8 cellular contexts compared by ENCODE assay signal in genomic region chr16:87661561-87661960, GRCh38. TPM values are rescaled to one million over a fixed set of nuclear protein-coding genes. Genes with fewer than 3 reads are reported as not detected.
DNase-seq lines count a peak whose midpoint lies in the region; ATAC-seq lines count a peak whose summit lies in the region.

No MANE protein-coding gene starts in this region.

- no peaks in the 10 kb centered on the region for H3K4me1 ChIP-seq in Karpas-422 (ENCODE audit: low read length)

- DNase-seq in COLO829 (ENCODE audit: low spot score) (peak; percentile 37), Karpas-422 (peak; percentile 79), left lobe of liver (ENCODE audit: low spot score) (no peak), SK-N-DZ (ENCODE audit: low spot score) (no peak), superior temporal gyrus (ENCODE audit: extremely low spot score) (no peak), Ammon's horn (ENCODE audit: low spot score) (no peak)
- peak; percentile 49 for DNase-seq in activated T-cell treated with anti-CD3 and anti-CD28 coated beads, Interleukin-2, amount 50 U/mL, for 24 hours

- H3K27ac Mint-ChIP-seq in activated T-cell treated with anti-CD3 and anti-CD28 coated beads, Interleukin-2, amount 50 U/mL, for 24 hours, result no peak overlapping the region

- no peak overlapping the region for H2AFZ ChIP-seq in Karpas-422 (ENCODE audit: low read length)

- H3K79me2 ChIP-seq in Karpas-422 (ENCODE audit: low read length), result no peaks in the 10 kb centered on the region

- H3K27me3 Mint-ChIP-seq in activated T-cell treated with anti-CD3 and anti-CD28 coated beads, Interleukin-2, amount 50 U/mL, for 24 hours, result peaks cover 27% of the 10 kb centered on the region

- H3K4me3 ChIP-seq in Karpas-422 (ENCODE audit: low read length), result no peak overlapping the region

- no peak overlapping the region for H3K4me3 Mint-ChIP-seq in activated T-cell treated with anti-CD3 and anti-CD28 coated beads, Interleukin-2, amount 50 U/mL, for 24 hours

- no peak overlapping the region for H3K27ac ChIP-seq in Karpas-422 (ENCODE audit: low read length)

- no peaks in the 10 kb centered on the region for H3K27me3 ChIP-seq in Karpas-422 (ENCODE audit: low read length)

- no peaks in the 10 kb centered on the region for H3K9me2 ChIP-seq in Karpas-422 (replicated peaks; ENCODE audit: insufficient read depth, low read length)

- no peaks in the 10 kb centered on the region for H4K20me1 ChIP-seq in Karpas-422 (ENCODE audit: insufficient read depth, low read depth, low read length)

- H3K36me3 ChIP-seq in Karpas-422 (ENCODE audit: insufficient read depth, low read length), result no peaks in the 10 kb centered on the region

- no peak overlapping the region for H3K4me2 ChIP-seq in Karpas-422 (ENCODE audit: low read depth, low read length, poor library complexity, severe bottlenecking)

- no peaks in the 10 kb centered on the region for H3K4me1 Mint-ChIP-seq in activated T-cell treated with anti-CD3 and anti-CD28 coated beads, Interleukin-2, amount 50 U/mL, for 24 hours (ENCODE audit: low read depth)

- no peaks in the 10 kb centered on the region for H3K36me3 Mint-ChIP-seq in activated T-cell treated with anti-CD3 and anti-CD28 coated beads, Interleukin-2, amount 50 U/mL, for 24 hours (ENCODE audit: low read depth)

- peak; percentile 44 for ATAC-seq in left lobe of liver
- no peak for ATAC-seq in GM18517 (IDR thresholded peaks at IDR 0.05; ENCODE audit: unreplicated experiment)

- H3K9ac ChIP-seq in Karpas-422 (ENCODE audit: low read length), result no peak overlapping the region

- H3K9me3 ChIP-seq in Karpas-422 (ENCODE audit: low read length), result no peaks in the 10 kb centered on the region

- H3K9me3 Mint-ChIP-seq in activated T-cell treated with anti-CD3 and anti-CD28 coated beads, Interleukin-2, amount 50 U/mL, for 24 hours, result no peaks in the 10 kb centered on the region

RNA-seq across cellular contexts. Expression of gene JPH3, which starts 59.3 kb away (rescaled TPM):
- total RNA-seq in Karpas-422 (2014; rRNA removed; shearing (Covaris generic); ENCODE audit: low replicate concordance), result not detected in 2 replicates
- not detected for total RNA-seq in left lobe of liver
- polyA plus RNA-seq in SK-N-DZ (2014; cell fraction: cytosol; rRNA removed), result 0.81 and 2.6 TPM in 2 replicates
- 0.77 and 4.6 TPM in 2 replicates for polyA plus RNA-seq in SK-N-DZ (2014; cell fraction: nucleus; rRNA removed)

Comparison
In these comparisons a context has a peak if more than half of its experiments do, and no peak if none do; other contexts are left out.
1. DNase-seq: peak in COLO829 (single experiment), Karpas-422 (single experiment) and activated T-cell treated with anti-CD3 and anti-CD28 coated beads, Interleukin-2, amount 50 U/mL, for 24 hours (single experiment); none in left lobe of liver (single experiment), SK-N-DZ (single experiment), superior temporal gyrus (single experiment) and Ammon's horn (single experiment).